Comparison of ENCODE assay signal across 1 cellular context in genomic region chr2:33510589-33510968, GRCh38.
TF ChIP-seq lines count a peak whose summit lies in the region.

No MANE protein-coding gene starts in this region.

TF ChIP-seq in SK-N-SH treated with all-trans-retinoic acid at 6 μM for 48 hours, 23 proteins besides CTCF, POLR2A, EP300 and RAD21 (continued from another document):
- TF ChIP-seq POU6F1 (CRISPR knock-in tag; IDR thresholded peaks at IDR 0.05; ENCODE audit: borderline replicate concordance, low read depth) (no peak), TOX (CRISPR knock-in tag; IDR thresholded peaks at IDR 0.05; ENCODE audit: borderline replicate concordance) (no peak), OSR1 (CRISPR knock-in tag; IDR thresholded peaks at IDR 0.05) (no peak), ZNF70 (CRISPR knock-in tag; IDR thresholded peaks at IDR 0.05) (no peak)
